12 cellular contexts compared by ENCODE assay signal in the genomic region with DNA sequence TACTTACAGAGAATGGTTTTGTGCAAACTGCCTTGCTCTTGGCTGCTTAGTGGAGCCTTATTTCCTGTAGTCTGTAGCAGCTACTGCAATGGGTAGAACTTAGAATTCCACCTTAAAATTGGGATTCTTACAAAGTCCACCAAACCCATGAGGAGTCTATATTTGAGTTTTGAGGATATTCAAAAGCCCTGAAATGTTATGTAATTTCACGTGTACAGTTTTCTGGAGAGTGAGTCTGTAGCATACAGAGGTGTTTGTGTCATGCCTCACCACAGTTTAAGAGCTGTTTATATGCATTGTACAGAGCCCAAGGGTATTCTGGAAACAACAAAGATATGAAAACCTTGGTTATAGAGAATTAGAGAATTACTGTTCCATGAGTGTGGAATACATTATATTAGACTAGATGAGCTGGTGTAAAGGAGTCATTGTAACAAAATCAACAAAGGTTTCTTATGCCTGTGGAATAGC.
DNase-seq lines count a peak whose midpoint lies in the region; ATAC-seq and TF ChIP-seq lines count a peak whose summit lies in the region.
"Had no signal": no experiment of that assay in that cellular context is flagged by ENCODE, and none has a peak within 500 bp of the region (broad histone marks: within the 10 kb centered on the region; RNA-seq: fewer than 3 reads in every experiment).

No MANE protein-coding gene starts in this region.

- H3K9me3 Mint-ChIP-seq in CD8-positive, alpha-beta T cell = no peaks in the 10 kb centered on the region

- peak; percentile 45 for ATAC-seq in CD8-positive, alpha-beta T cell
- no peak for ATAC-seq in gastroesophageal sphincter
- ATAC-seq in HG03460 (IDR thresholded peaks at IDR 0.05; ENCODE audit: unreplicated experiment) = no peak
- no peak for ATAC-seq in GM18517 (IDR thresholded peaks at IDR 0.05; ENCODE audit: unreplicated experiment)

- no peak overlapping the region for H3K9ac ChIP-seq in SU-DHL-6 (ENCODE audit: low read length)
- H3K9ac ChIP-seq in rectal smooth muscle tissue (ENCODE audit: low read length) = no peak overlapping the region

- no peaks in the 10 kb centered on the region for H3K27me3 ChIP-seq in CD8-positive, alpha-beta T cell (ENCODE audit: insufficient read depth, low read length)
- no peaks in the 10 kb centered on the region for H3K27me3 ChIP-seq in SU-DHL-6 (ENCODE audit: low read length)
- H3K27me3 ChIP-seq in gastroesophageal sphincter = no peaks in the 10 kb centered on the region
- H3K27me3 ChIP-seq in rectal smooth muscle tissue (ENCODE audit: control insufficient read depth, insufficient read depth, low read length) = no peaks in the 10 kb centered on the region

- TF ChIP-seq POLR2A in gastroesophageal sphincter (IDR thresholded peaks at IDR 0.05) = no peak

- no peak overlapping the region for H3K27ac ChIP-seq in CD8-positive, alpha-beta T cell (ENCODE audit: low read depth, low read length)
- H3K27ac ChIP-seq in SU-DHL-6 (ENCODE audit: low read depth, low read length) (no peak overlapping the region), gastroesophageal sphincter (peak overlapping the region; percentile 76 to 82 (median 80)), rectal smooth muscle tissue (ENCODE audit: low read depth, low read length) (peak overlapping the region; percentile 41)
- H3K27ac ChIP-seq: epithelial cell of prostate had no signal

- H3K4me1 Mint-ChIP-seq in CD8-positive, alpha-beta T cell (ENCODE audit: low read depth) = peaks cover 89% of the 10 kb centered on the region

- no peak for DNase-seq in CD8-positive, alpha-beta T cell
- DNase-seq in DMS 273 treated with DMSO at 0.1 percent for 48 hours (lab: John Stamatoyannopoulos, UW) = no peak
- DNase-seq in NCI-H748 treated with DMSO at 0.1 percent for 48 hours (lab: John Stamatoyannopoulos, UW) = no peak
- DNase-seq: activated CD8-positive, alpha-beta memory T cell treated with anti-CD3 and anti-CD28 coated beads, Interleukin-2, amount 50 U/mL, for 4 hours; NCI-H2029; SHP77 had no signal

- peak overlapping the region; percentile 95 for H3K4me2 ChIP-seq in SU-DHL-6 (ENCODE audit: low read depth, low read length, poor library complexity, severe bottlenecking)

- H3K4me1 ChIP-seq in CD8-positive, alpha-beta T cell (ENCODE audit: insufficient read depth, low read length) = peaks cover 74% of the 10 kb centered on the region
- H3K4me1 ChIP-seq in gastroesophageal sphincter (peaks cover 45 to 97% (median 54%) of the 10 kb centered on the region in 3 donors), rectal smooth muscle tissue (ENCODE audit: control insufficient read depth, insufficient read depth, low read length) (peaks cover 42% of the 10 kb centered on the region)

- H3K27ac Mint-ChIP-seq in CD8-positive, alpha-beta T cell = peak overlapping the region; percentile 90

- WGBS in gastroesophageal sphincter (ENCODE audit: low coverage in 1 of 2), 2 donors = 33 to 63% methylated on average over 1 of the region's 1 CpG

- H3K9me3 ChIP-seq in CD8-positive, alpha-beta T cell (ENCODE audit: low read length) = no peaks in the 10 kb centered on the region
- H3K9me3 ChIP-seq in SU-DHL-6 (ENCODE audit: insufficient read depth, low read length) (no peaks in the 10 kb centered on the region), gastroesophageal sphincter (no peaks in the 10 kb centered on the region)

- peak overlapping the region; percentile 77 for H3K4me3 Mint-ChIP-seq in CD8-positive, alpha-beta T cell

- H4K20me1 ChIP-seq in SU-DHL-6 (ENCODE audit: low read depth, low read length) = peaks cover 9% of the 10 kb centered on the region; the same call in 1 of the 2 replicates

- H3K36me3 Mint-ChIP-seq in CD8-positive, alpha-beta T cell = peaks cover 36% of the 10 kb centered on the region

- H2AFZ ChIP-seq in SU-DHL-6 (ENCODE audit: low read depth, low read length, severe bottlenecking) = no peak overlapping the region

- no peaks in the 10 kb centered on the region for H3K27me3 Mint-ChIP-seq in CD8-positive, alpha-beta T cell (ENCODE audit: low read depth)

- H3K9me2 ChIP-seq in SU-DHL-6 (replicated peaks; ENCODE audit: insufficient read depth, low read length) = no peaks in the 10 kb centered on the region

- no peak for TF ChIP-seq CTCF in CD8-positive, alpha-beta T cell (IDR thresholded peaks at IDR 0.05)
- TF ChIP-seq CTCF in SU-DHL-6 (IDR thresholded peaks at IDR 0.05; ENCODE audit: insufficient read depth, low read length, poor library complexity, severe bottlenecking) = no peak
- TF ChIP-seq CTCF in gastroesophageal sphincter (IDR thresholded peaks at IDR 0.05) = no peak

- CTCF ChIA-PET in CD8-positive, alpha-beta T cell (lab: Charles Lee) = no interaction called here

- H3K79me2 ChIP-seq in SU-DHL-6 (ENCODE audit: insufficient read depth, low read length) = peaks cover 100% of the 10 kb centered on the region

- POLR2A ChIA-PET in CD8-positive, alpha-beta T cell (lab: Charles Lee) = interaction anchor here (0.6 kb wide), 1 partner anchor 64 kb away, joined by 3 read pairs; no protein-coding TSS in a partner anchor

- intact Hi-C loops in CD8-positive, alpha-beta T cell (cut with DNase I, micrococcal nuclease) = no loop called here

- H3F3A ChIP-seq in SU-DHL-6 (ENCODE audit: insufficient read depth) = peaks cover 37% of the 10 kb centered on the region; the same call in 1 of the 2 replicates

- no peak overlapping the region for H3K4me3 ChIP-seq in CD8-positive, alpha-beta T cell (ENCODE audit: low read depth, low read length)
- H3K4me3 ChIP-seq in SU-DHL-6 (ENCODE audit: insufficient read depth, low read length, poor library complexity, severe bottlenecking) = no peak overlapping the region
- H3K4me3 ChIP-seq in gastroesophageal sphincter = peak overlapping the region; percentile 32 to 42
- peak overlapping the region; percentile 3 for H3K4me3 ChIP-seq in rectal smooth muscle tissue (ENCODE audit: low read length)

- no peaks in the 10 kb centered on the region for H3K36me3 ChIP-seq in CD8-positive, alpha-beta T cell (ENCODE audit: insufficient read depth, low read length)
- H3K36me3 ChIP-seq in SU-DHL-6 (ENCODE audit: low read length) (no peaks in the 10 kb centered on the region; the same call in none of the 2 replicates), gastroesophageal sphincter (no peaks in the 10 kb centered on the region), rectal smooth muscle tissue (ENCODE audit: control insufficient read depth, insufficient read depth, low read length) (peaks cover 2% of the 10 kb centered on the region)

- no peak for TF ChIP-seq EP300 in gastroesophageal sphincter (IDR thresholded peaks at IDR 0.05)

Comparison
In these comparisons a context has a peak if more than half of its experiments do, and no peak if none do; other contexts are left out.
1. H3K27ac ChIP-seq: peak in gastroesophageal sphincter (4 of 4) and rectal smooth muscle tissue (single experiment); none in CD8-positive, alpha-beta T cell (single experiment) and SU-DHL-6 (single experiment).
2. H3K4me3 ChIP-seq: peak in gastroesophageal sphincter (2 of 2) and rectal smooth muscle tissue (single experiment); none in CD8-positive, alpha-beta T cell (single experiment) and SU-DHL-6 (single experiment).